24 cellular contexts compared by ENCODE assay signal in genomic region chr3:182726258-182727142, GRCh38.
DNase-seq lines count a peak whose midpoint lies in the region; ATAC-seq and TF ChIP-seq lines count a peak whose summit lies in the region.
"Had no signal": no experiment of that assay in that cellular context is flagged by ENCODE, and none has a peak within 500 bp of the region (broad histone marks: within the 10 kb centered on the region; RNA-seq: fewer than 3 reads in every experiment).

No MANE protein-coding gene starts in this region.

- no peak for ATAC-seq in GM21528 (IDR thresholded peaks at IDR 0.05; ENCODE audit: low FRiP score, unreplicated experiment)
- ATAC-seq: HCT116 had no signal

- H3K4me1 Mint-ChIP-seq in endodermal cell (peaks cover 13% of the 10 kb centered on the region), nephron progenitor cell (peaks cover 66% of the 10 kb centered on the region)
- H3K4me1 Mint-ChIP-seq: immature natural killer cell had no signal

- H3K9me3 ChIP-seq in SK-N-SH, result no peaks in the 10 kb centered on the region
- peaks cover 6% of the 10 kb centered on the region for H3K9me3 ChIP-seq in endodermal cell (ENCODE audit: control insufficient read depth, low read length)
- no peaks in the 10 kb centered on the region for H3K9me3 ChIP-seq in suprapubic skin
- H3K9me3 ChIP-seq: BLaER1, esophagus squamous epithelium, neutrophil had no signal

- DNase-seq in SK-N-SH (peak; percentile 21), endodermal cell (no peak), nephron progenitor cell (no peak), suprapubic skin (ENCODE audit: low spot score in 2 of 2) (no peak), SHP77 (lab: John Stamatoyannopoulos, UW) (no peak)
- no peak for DNase-seq in stimulated activated CD4-positive, alpha-beta T cell treated with anti-CD3 and anti-CD28 coated beads, Interleukin-2, amount 100 ng/mL, for 48 hours
- DNase-seq: activated CD4-positive, alpha-beta T cell treated with anti-CD3 and anti-CD28 coated beads, Interleukin-2, amount 50 U/mL, for 4 hours; activated naive CD4-positive, alpha-beta T cell treated with anti-CD3 and anti-CD28 coated beads for 36 hours; activated T-cell treated with anti-CD3 and anti-CD28 coated beads, Interleukin-2, amount 50 U/mL, for 24 hours; esophagus squamous epithelium; immature natural killer cell; KBM-7; NCI-H1930; NCI-H446 treated with DMSO at 0.1 percent for 48 hours; NK-92 treated with Interleukin-12 subunit alpha and Interleukin-12 subunit beta, amount 100 ng/mL, for 24 hours; stimulated activated CD4-positive, alpha-beta T cell treated with anti-CD3 and anti-CD28 coated beads, Interleukin-4, amount 100 ng/mL, for 1 hour; T-helper 1 cell had no signal

- H3K36me3 Mint-ChIP-seq in endodermal cell (ENCODE audit: low read depth) (no peaks in the 10 kb centered on the region), nephron progenitor cell (ENCODE audit: low read depth) (no peaks in the 10 kb centered on the region)
- H3K36me3 Mint-ChIP-seq: immature natural killer cell had no signal

- H3K27ac ChIP-seq in SK-N-SH (ENCODE audit: low read depth in 2 of 2, low read length in 1 of 2) (no peak overlapping the region), endodermal cell (ENCODE audit: low read depth, low read length) (peak overlapping the region; percentile 70), suprapubic skin (no peak overlapping the region)
- H3K27ac ChIP-seq: BLaER1, esophagus squamous epithelium, neutrophil, VCaP had no signal

- no peaks in the 10 kb centered on the region for H3K79me2 ChIP-seq in SK-N-SH (ENCODE audit: insufficient read depth)

- no peak for TF ChIP-seq RAD21 in SK-N-SH (IDR thresholded peaks at IDR 0.05; ENCODE audit: low read length)

- TF ChIP-seq EP300 in SK-N-SH (IDR thresholded peaks at IDR 0.05; ENCODE audit: borderline replicate concordance in 1 of 2, low read depth in 1 of 2, low read length in 1 of 2) (no peak), suprapubic skin (IDR thresholded peaks at IDR 0.05) (no peak)

- H2AFZ ChIP-seq in SK-N-SH (ENCODE audit: low read depth), result peak overlapping the region; percentile 69; the same call in 1 of the 2 replicates

- no peaks in the 10 kb centered on the region for H3K9me2 ChIP-seq in SK-N-SH

- H3K9ac ChIP-seq in SK-N-SH (no peak overlapping the region), endodermal cell (ENCODE audit: extremely low read depth, low read length, poor library complexity, severe bottlenecking) (peak overlapping the region; percentile 26)
- H3K9ac ChIP-seq: BLaER1 had no signal

- TF ChIP-seq POLR2A in suprapubic skin (IDR thresholded peaks at IDR 0.05), result no peak

- peaks cover 11 to 14% of the 10 kb centered on the region in 2 experiments; a peak in 2 of 4 replicates for H3K4me1 ChIP-seq in SK-N-SH (ENCODE audit: control insufficient read depth in 1 of 2, insufficient read depth in 2 of 2, low read depth in 1 of 2, low read length in 1 of 2)
- peaks cover 12% of the 10 kb centered on the region for H3K4me1 ChIP-seq in endodermal cell (ENCODE audit: control insufficient read depth, insufficient read depth, low read length)
- peaks cover 9% of the 10 kb centered on the region for H3K4me1 ChIP-seq in suprapubic skin

- no peaks in the 10 kb centered on the region for H3F3A ChIP-seq in SK-N-SH (replicated peaks; ENCODE audit: insufficient read depth)

- H3K27me3 Mint-ChIP-seq in endodermal cell (ENCODE audit: insufficient read depth) (peaks cover 54% of the 10 kb centered on the region), nephron progenitor cell (ENCODE audit: low read depth, poor library complexity) (no peaks in the 10 kb centered on the region)
- H3K27me3 Mint-ChIP-seq: dendritic cell treated with granulocyte-macrophage colony-stimulating factor and Interleukin-4, amounts not matched to agents 40 ng/mL and 50 ng/mL, for 4 days had no signal

- no peaks in the 10 kb centered on the region for H3K36me3 ChIP-seq in SK-N-SH (replicated peaks in 1 of 2; ENCODE audit: control insufficient read depth in 1 of 2, insufficient read depth in 2 of 2, low read length in 1 of 2)
- H3K36me3 ChIP-seq in endodermal cell (ENCODE audit: control insufficient read depth, insufficient read depth, low read length), result no peaks in the 10 kb centered on the region
- no peaks in the 10 kb centered on the region for H3K36me3 ChIP-seq in suprapubic skin
- H3K36me3 ChIP-seq: BLaER1, esophagus squamous epithelium, neutrophil had no signal

- no peaks in the 10 kb centered on the region for H3K27me3 ChIP-seq in SK-N-SH (ENCODE audit: insufficient read depth)
- H3K27me3 ChIP-seq in endodermal cell (ENCODE audit: control insufficient read depth, insufficient read depth, low read length, poor library complexity, severe bottlenecking), result peaks cover 36% of the 10 kb centered on the region
- H3K27me3 ChIP-seq in suprapubic skin, result no peaks in the 10 kb centered on the region
- H3K27me3 ChIP-seq: BLaER1, neutrophil had no signal

- H3K9me3 Mint-ChIP-seq in endodermal cell, result no peaks in the 10 kb centered on the region
- peaks cover 8% of the 10 kb centered on the region for H3K9me3 Mint-ChIP-seq in nephron progenitor cell
- H3K9me3 Mint-ChIP-seq: activated naive CD4-positive, alpha-beta T cell treated with anti-CD3 and anti-CD28 coated beads for 36 hours; activated T-cell treated with anti-CD3 and anti-CD28 coated beads, Interleukin-2, amount 50 U/mL, for 24 hours; dendritic cell treated with granulocyte-macrophage colony-stimulating factor and Interleukin-4, amounts not matched to agents 40 ng/mL and 50 ng/mL, for 4 days; immature natural killer cell had no signal

- CTCF ChIA-PET in SK-N-SH (lab: Yijun Ruan, JAX), result interaction anchor here (0.9 to 1.2 kb wide), 4 partner anchors 13 to 111 kb away, joined by 3 to 11 read pairs (median 3); no protein-coding TSS in a partner anchor

- 82% methylated on average over 10 of the region's 10 CpGs for WGBS in SK-N-SH (ENCODE audit: low lambda C conversion rate)
- 85 to 88% methylated on average over 6 to 10 of the region's 10 CpGs for WGBS in endodermal cell (ENCODE audit: insufficient coverage in 1 of 2, insufficient read length in 1 of 2), 2 experiments
- WGBS in suprapubic skin, result 82% methylated on average over 10 of the region's 10 CpGs

- H3K4me3 ChIP-seq in SK-N-SH (ENCODE audit: low read depth in 2 of 2, low read length in 1 of 2), result no peak overlapping the region
- H3K4me3 ChIP-seq in endodermal cell (ENCODE audit: low read length), result no peak overlapping the region
- H3K4me3 ChIP-seq in suprapubic skin, result peak overlapping the region; percentile 16
- H3K4me3 ChIP-seq: BLaER1, esophagus squamous epithelium, lung had no signal

- H3K27ac Mint-ChIP-seq in endodermal cell (no peak overlapping the region), nephron progenitor cell (peak overlapping the region; percentile 100)
- H3K27ac Mint-ChIP-seq: activated naive CD4-positive, alpha-beta T cell treated with anti-CD3 and anti-CD28 coated beads for 36 hours; activated T-cell treated with anti-CD3 and anti-CD28 coated beads, Interleukin-2, amount 50 U/mL, for 24 hours; dendritic cell treated with granulocyte-macrophage colony-stimulating factor and Interleukin-4, amounts not matched to agents 40 ng/mL and 50 ng/mL, for 4 days; immature natural killer cell had no signal

- H3K4me3 Mint-ChIP-seq in endodermal cell, result no peak overlapping the region
- peak overlapping the region; percentile 62 for H3K4me3 Mint-ChIP-seq in nephron progenitor cell
- H3K4me3 Mint-ChIP-seq: activated naive CD4-positive, alpha-beta T cell treated with anti-CD3 and anti-CD28 coated beads for 36 hours; activated T-cell treated with anti-CD3 and anti-CD28 coated beads, Interleukin-2, amount 50 U/mL, for 24 hours; dendritic cell treated with granulocyte-macrophage colony-stimulating factor and Interleukin-4, amounts not matched to agents 40 ng/mL and 50 ng/mL, for 4 days; immature natural killer cell had no signal

- no peaks in the 10 kb centered on the region for H4K20me1 ChIP-seq in SK-N-SH (ENCODE audit: insufficient read depth)
- H4K20me1 ChIP-seq: BLaER1 had no signal

- TF ChIP-seq CTCF in SK-N-SH (IDR thresholded peaks at IDR 0.05) (no peak), endodermal cell (conservative IDR thresholded peaks at IDR 0.05) (no peak), nephron progenitor cell (IDR thresholded peaks at IDR 0.05) (no peak), suprapubic skin (IDR thresholded peaks at IDR 0.05) (no peak)

- peak overlapping the region; percentile 45 for H3K4me2 ChIP-seq in SK-N-SH
- H3K4me2 ChIP-seq: BLaER1 had no signal

- POLR2A ChIA-PET in SK-N-SH (lab: Yijun Ruan, JAX), result no interaction called here

TF ChIP-seq in SK-N-SH, 30 proteins besides CTCF, POLR2A, EP300 and RAD21:
- TF ChIP-seq YY1 (IDR thresholded peaks at IDR 0.05; ENCODE audit: low read depth), result no peak
- no peak for TF ChIP-seq TEAD4 (IDR thresholded peaks at IDR 0.05; ENCODE audit: borderline replicate concordance, insufficient read depth)
